Comparison of ENCODE assay signal across 9 cellular contexts in the genomic region with DNA sequence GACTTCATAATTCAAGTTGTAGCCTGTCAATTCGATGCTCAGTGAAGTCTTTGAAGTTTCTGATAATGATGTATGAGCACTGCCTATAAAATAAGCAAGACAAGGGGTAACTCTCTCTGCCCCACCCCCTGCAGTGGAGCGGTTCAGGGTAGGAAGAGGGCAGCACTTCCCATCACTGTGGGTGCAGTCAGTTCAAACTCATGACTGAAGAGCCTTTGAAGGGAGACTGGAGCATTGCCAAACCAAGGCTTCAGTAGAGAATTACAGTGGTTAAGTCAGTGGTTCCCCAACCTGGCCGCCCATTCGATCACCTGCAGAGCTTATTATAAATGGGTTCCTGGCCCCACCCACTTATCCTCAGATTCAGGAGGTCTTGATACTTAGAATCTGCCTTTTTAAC.
A peak's percentile ranks its signal among the peaks of the same experiment; 100 is the strongest.
DNase-seq lines count a peak whose midpoint lies in the region; ATAC-seq lines count a peak whose summit lies in the region.
"Had no signal": no experiment of that assay in that cellular context is flagged by ENCODE, and none has a peak within 500 bp of the region (broad histone marks: within the 10 kb centered on the region; RNA-seq: fewer than 3 reads in every experiment).

No MANE protein-coding gene starts in this region.

- peak; percentile 63 for ATAC-seq in GM18861 (IDR thresholded peaks at IDR 0.05; ENCODE audit: unreplicated experiment)
- no peak for ATAC-seq in HG03097 (IDR thresholded peaks at IDR 0.05; ENCODE audit: low FRiP score, unreplicated experiment)
- ATAC-seq in HG03139 (IDR thresholded peaks at IDR 0.05; ENCODE audit: unreplicated experiment): no peak
- ATAC-seq: Panc1 had no signal

- DNase-seq in NCI-H1092 treated with DMSO at 0.1 percent for 48 hours (lab: John Stamatoyannopoulos, UW): peak; percentile 27
- DNase-seq in activated T-cell treated with anti-CD3 and anti-CD28 coated beads, Interleukin-2, amount 50 U/mL, for 1 hour: peak; percentile 35
- DNase-seq in stimulated activated CD4-positive, alpha-beta T cell treated with anti-CD3 and anti-CD28 coated beads, Interleukin-15, amount 100 ng/mL, for 48 hours (ENCODE audit: low read depth in 2 of 2): peak; percentile 24 to 27
- DNase-seq in hepatic stellate cell (ENCODE audit: low spot score): no peak
- DNase-seq in iPS-NIHi11 (ENCODE audit: low spot score): no peak

Comparison
In these comparisons a context has a peak if more than half of its experiments do, and no peak if none do; other contexts are left out.
1. DNase-seq: peak in NCI-H1092 treated with DMSO at 0.1 percent for 48 hours (single experiment), activated T-cell treated with anti-CD3 and anti-CD28 coated beads, Interleukin-2, amount 50 U/mL, for 1 hour (single experiment) and stimulated activated CD4-positive, alpha-beta T cell treated with anti-CD3 and anti-CD28 coated beads, Interleukin-15, amount 100 ng/mL, for 48 hours (2 of 2); none in hepatic stellate cell (single experiment) and iPS-NIHi11 (single experiment).